In genomic region chr1:96722161-96722908, GRCh38 we compare ENCODE assay signal across 8 cellular contexts. TPM values are rescaled to one million over a fixed set of nuclear protein-coding genes. Genes with fewer than 3 reads are reported as not detected.
DNase-seq lines count a peak whose midpoint lies in the region; ATAC-seq, FAIRE-seq and TF ChIP-seq lines count a peak whose summit lies in the region.

No MANE protein-coding gene starts in this region.

- H3K36me3 ChIP-seq in GM23338 (ENCODE audit: insufficient read depth) (peaks cover 7% of the 10 kb centered on the region; the same call in 1 of the 2 replicates), smooth muscle cell (ENCODE audit: low read depth) (no peaks in the 10 kb centered on the region)

- H4K20me1 ChIP-seq in GM23338 (replicated peaks; ENCODE audit: insufficient read depth), result peaks cover 5% of the 10 kb centered on the region; the same call in 1 of the 2 replicates
- H4K20me1 ChIP-seq in smooth muscle cell (ENCODE audit: low read depth), result peaks cover 31% of the 10 kb centered on the region

- H3K9ac ChIP-seq in smooth muscle cell (ENCODE audit: low read depth), result peak overlapping the region; percentile 96

- no peaks in the 10 kb centered on the region for H3K9me2 ChIP-seq in GM23338 (ENCODE audit: insufficient read depth)

- TF ChIP-seq CTCF in GM23338 (conservative IDR thresholded peaks at IDR 0.05; ENCODE audit: low read depth in 2 of 2) (no peak), smooth muscle cell (IDR thresholded peaks at IDR 0.05; ENCODE audit: borderline replicate concordance, insufficient read depth, poor library complexity, severe bottlenecking) (no peak)

- ATAC-seq in GM23338, result peak; percentile 74
- peak; percentile 52 to 70 (median 60) for ATAC-seq in T-cell (replicated peaks in 1 of 4)

- peak overlapping the region; percentile 89 for H3K4me3 ChIP-seq in GM23338
- peak overlapping the region; percentile 95 for H3K4me3 ChIP-seq in smooth muscle cell

- FAIRE-seq in islet of Langerhans (lab: Jason Lieb, UNC), result peak; percentile 53

- H3K4me2 ChIP-seq in GM23338 (peak overlapping the region; percentile 87), smooth muscle cell (peak overlapping the region; percentile 92)

- H3K36me3 Mint-ChIP-seq in GM23338 (ENCODE audit: low read depth) (peaks cover 52% of the 10 kb centered on the region), T-cell (peaks cover 14% of the 10 kb centered on the region)

- H3K27me3 Mint-ChIP-seq in GM23338 (ENCODE audit: insufficient read depth, low read depth, poor library complexity), result peaks cover 2% of the 10 kb centered on the region
- H3K27me3 Mint-ChIP-seq in T-cell, result no peaks in the 10 kb centered on the region

- H3K4me1 Mint-ChIP-seq in GM23338 (peaks cover 27% of the 10 kb centered on the region), T-cell (peaks cover 21 to 35% (median 32%) of the 10 kb centered on the region in 3 donors)

- H3K9me3 ChIP-seq in smooth muscle cell (replicated peaks; ENCODE audit: low read depth), result no peaks in the 10 kb centered on the region

- H3K27me3 ChIP-seq in GM23338 (ENCODE audit: insufficient read depth) (no peaks in the 10 kb centered on the region), smooth muscle cell (ENCODE audit: low read depth) (no peaks in the 10 kb centered on the region)

- POLR2A ChIA-PET in T-cell (lab: Charles Lee), result interaction anchor here (0.6 to 0.8 kb wide), 6 partner anchors 9 to 1194 kb away, joined by 3 to 8 read pairs (median 4); no protein-coding TSS in a partner anchor

- H3K27ac ChIP-seq in GM23338 (ENCODE audit: low read depth) (peak overlapping the region; percentile 95), smooth muscle cell (ENCODE audit: low read depth) (peak overlapping the region; percentile 89)

- under 1% methylated on average over 14 of the region's 29 CpGs for WGBS in smooth muscle cell (ENCODE audit: low lambda C conversion rate)

- H3F3A ChIP-seq in GM23338 (replicated peaks; ENCODE audit: low read depth), result no peaks in the 10 kb centered on the region
- no peaks in the 10 kb centered on the region for H3F3A ChIP-seq in smooth muscle cell (ENCODE audit: low read depth)

- H2AFZ ChIP-seq in GM23338, result peak overlapping the region; percentile 82
- peak overlapping the region; percentile 98 for H2AFZ ChIP-seq in smooth muscle cell (ENCODE audit: low read depth)

- H3K79me2 ChIP-seq in GM23338 (replicated peaks; ENCODE audit: insufficient read depth), result peaks cover 57% of the 10 kb centered on the region
- peaks cover 53% of the 10 kb centered on the region for H3K79me2 ChIP-seq in smooth muscle cell (ENCODE audit: low read depth)

- peak overlapping the region; percentile 95 for H3K27ac Mint-ChIP-seq in GM23338
- H3K27ac Mint-ChIP-seq in T-cell, result peak overlapping the region; percentile 70 to 96

- DNase-seq in NCI-H2107 treated with DMSO at 0.1 percent for 48 hours (lab: John Stamatoyannopoulos, UW; ENCODE audit: unreplicated experiment) (peak; percentile 48), NCI-H2107 (lab: John Stamatoyannopoulos, UW) (no peak), GM23338 (ENCODE audit: low spot score) (peak; percentile 64), KBM-7 (peak; percentile 55), T-cell (peak in 3 of 34 experiments; percentile 3 to 46 (median 38)), cerebellar cortex (ENCODE audit: low spot score) (peak; percentile 58), smooth muscle cell (lab: John Stamatoyannopoulos, UW; ENCODE audit: unreplicated experiment) (peak; percentile 55)

- H3K4me1 ChIP-seq in GM23338 (ENCODE audit: insufficient read depth) (peaks cover 20% of the 10 kb centered on the region), smooth muscle cell (ENCODE audit: low read depth) (peaks cover 12% of the 10 kb centered on the region)

- H3K4me3 Mint-ChIP-seq in GM23338 (peak overlapping the region; percentile 97), T-cell (peak overlapping the region; percentile 85 to 96 (median 92))

- 0 out of 3 replicates have a peak, but pooled peaks cover 2% of the 10 kb centered on the region for H3K9me3 Mint-ChIP-seq in GM23338
- no peaks in the 10 kb centered on the region for H3K9me3 Mint-ChIP-seq in T-cell

- in situ Hi-C loops in KBM-7 (cut with MboI; ENCODE audit: low pct_unique_long_range_greater_than_20kb, low sequenced_read_pairs), result no loop called here

- CTCF ChIA-PET in T-cell (lab: Charles Lee), result no interaction called here

TF ChIP-seq in GM23338, 12 proteins besides CTCF, POLR2A, EP300 and RAD21 (continues in another document):
- TF ChIP-seq POLR2AphosphoS5 (IDR thresholded peaks at IDR 0.05; ENCODE audit: low read depth) (no peak), EZH2 (IDR thresholded peaks at IDR 0.05; ENCODE audit: low read depth, unreplicated experiment) (no peak), ZNF331 (CRISPR knock-in tag; IDR thresholded peaks at IDR 0.05; ENCODE audit: low read depth) (no peak), ETS1 (IDR thresholded peaks at IDR 0.05) (no peak), ZNF114 (CRISPR knock-in tag; IDR thresholded peaks at IDR 0.05) (no peak), JUNB (IDR thresholded peaks at IDR 0.05; ENCODE audit: unreplicated experiment) (no peak), NANOG (IDR thresholded peaks at IDR 0.05; ENCODE audit: borderline replicate concordance) (no peak), ZNF462 (CRISPR knock-in tag; IDR thresholded peaks at IDR 0.05) (no peak), CREB1 (CRISPR knock-in tag; IDR thresholded peaks at IDR 0.05; ENCODE audit: low read depth) (no peak), STAT1 (IDR thresholded peaks at IDR 0.05; ENCODE audit: unreplicated experiment) (no peak)

RNA-seq across cellular contexts. Expression of gene PTBP2, which starts 0.8 kb away (rescaled TPM):
- total RNA-seq in GM23338 (2014; rRNA removed; shearing (Covaris generic)), result 97.1 and 108 TPM in 2 replicates
- polyA plus RNA-seq in GM23338 (2016; fragmentation: Nextera tagmentation; extraction: Ambion mirVana) (43.3 and 50.2 TPM in 2 replicates), smooth muscle cell (3.3 and 4.6 TPM in 2 replicates)
- total RNA-seq in T-cell (10 to 100 TPM; 16.8 to 24.0 (median 20.7) TPM), smooth muscle cell (69.7 and 78.2 TPM in 2 replicates)
